In genomic region chr2:169823996-169824372, GRCh38 we compare ENCODE assay signal across 8 cellular contexts. TPM values are rescaled to one million over a fixed set of nuclear protein-coding genes. Genes with fewer than 3 reads are reported as not detected.
DNase-seq lines count a peak whose midpoint lies in the region; ATAC-seq and TF ChIP-seq lines count a peak whose summit lies in the region.

No MANE protein-coding gene starts in this region.

- peak overlapping the region; percentile 63 to 77 for H3K9ac ChIP-seq in duodenal mucosa (ENCODE audit: low read depth in 1 of 2, low read length in 2 of 2)

- H3K27me3 Mint-ChIP-seq in CD4-positive, CD25-positive, alpha-beta regulatory T cell: no peaks in the 10 kb centered on the region
- H3K27me3 Mint-ChIP-seq in nephron progenitor cell (ENCODE audit: low read depth, poor library complexity): peaks cover 2% of the 10 kb centered on the region

- ATAC-seq in CD4-positive, CD25-positive, alpha-beta regulatory T cell (ENCODE audit: low read depth in 2 of 2): no peak

- peaks cover 40 to 70% (median 48%) of the 10 kb centered on the region in 4 donors for H3K4me1 Mint-ChIP-seq in CD4-positive, CD25-positive, alpha-beta regulatory T cell
- peaks cover 37% of the 10 kb centered on the region for H3K4me1 Mint-ChIP-seq in nephron progenitor cell

- no peak for TF ChIP-seq CTCF in nephron progenitor cell (IDR thresholded peaks at IDR 0.05)

- peak overlapping the region; percentile 77 for H3K27ac ChIP-seq in CD4-positive, CD25-positive, alpha-beta regulatory T cell (ENCODE audit: insufficient read depth, low read length, poor library complexity, severe bottlenecking)
- H3K27ac ChIP-seq in duodenal mucosa (ENCODE audit: low read depth, low read length): no peak overlapping the region

- no peaks in the 10 kb centered on the region for H3K9me3 Mint-ChIP-seq in CD4-positive, CD25-positive, alpha-beta regulatory T cell
- no peaks in the 10 kb centered on the region for H3K9me3 Mint-ChIP-seq in nephron progenitor cell

- peaks cover 9% of the 10 kb centered on the region for H3K36me3 Mint-ChIP-seq in CD4-positive, CD25-positive, alpha-beta regulatory T cell
- peaks cover 29% of the 10 kb centered on the region for H3K36me3 Mint-ChIP-seq in nephron progenitor cell (ENCODE audit: low read depth)

- no peaks in the 10 kb centered on the region for H3K9me3 ChIP-seq in CD4-positive, CD25-positive, alpha-beta regulatory T cell (ENCODE audit: control insufficient read depth in 2 of 2, low read length in 2 of 2)
- H3K9me3 ChIP-seq in duodenal mucosa (ENCODE audit: control insufficient read depth in 1 of 2, low read length in 2 of 2): no peaks in the 10 kb centered on the region

- peaks cover 8% of the 10 kb centered on the region for H3K36me3 ChIP-seq in CD4-positive, CD25-positive, alpha-beta regulatory T cell (ENCODE audit: control insufficient read depth, insufficient read depth, low read length)
- peaks cover 0 to 8% of the 10 kb centered on the region in 2 donors for H3K36me3 ChIP-seq in duodenal mucosa (ENCODE audit: control insufficient read depth in 1 of 2, insufficient read depth in 2 of 2, low read length in 2 of 2)

- peak overlapping the region; percentile 90 to 96 (median 92) for H3K4me3 Mint-ChIP-seq in CD4-positive, CD25-positive, alpha-beta regulatory T cell
- peak overlapping the region; percentile 93 for H3K4me3 Mint-ChIP-seq in nephron progenitor cell

- H3K27ac Mint-ChIP-seq in CD4-positive, CD25-positive, alpha-beta regulatory T cell: peak overlapping the region in 2 of 3 donors; percentile 84 to 85
- peak overlapping the region; percentile 10 for H3K27ac Mint-ChIP-seq in nephron progenitor cell

- peaks cover 36% of the 10 kb centered on the region for H3K4me1 ChIP-seq in CD4-positive, CD25-positive, alpha-beta regulatory T cell (ENCODE audit: control insufficient read depth, insufficient read depth, low read length, poor library complexity, severe bottlenecking)
- H3K4me1 ChIP-seq in duodenal mucosa (ENCODE audit: control insufficient read depth in 1 of 2, insufficient read depth in 2 of 2, low read length in 2 of 2): peaks cover 22 to 25% of the 10 kb centered on the region in 2 donors

- H3K4me3 ChIP-seq in CD4-positive, CD25-positive, alpha-beta regulatory T cell (ENCODE audit: low read depth, low read length): peak overlapping the region; percentile 96
- peak overlapping the region; percentile 77 to 89 for H3K4me3 ChIP-seq in duodenal mucosa (ENCODE audit: low read depth in 1 of 2, low read length in 2 of 2)

- DNase-seq in CD4-positive, CD25-positive, alpha-beta regulatory T cell: no peak
- DNase-seq in NAMALWA (ENCODE audit: low spot score) (peak; percentile 45), nephron progenitor cell (no peak), OCI-M1 (lab: John Stamatoyannopoulos, UW) (no peak), cerebellar nuclear complex (lab: John Stamatoyannopoulos, UW) (no peak), KG1 (lab: John Stamatoyannopoulos, UW) (no peak)
- no peak for DNase-seq in activated CD4-positive, alpha-beta T cell treated with anti-CD3 and anti-CD28 coated beads for 4 hours

- no peaks in the 10 kb centered on the region for H3K27me3 ChIP-seq in CD4-positive, CD25-positive, alpha-beta regulatory T cell (ENCODE audit: control insufficient read depth, insufficient read depth, low read length)
- no peaks in the 10 kb centered on the region for H3K27me3 ChIP-seq in duodenal mucosa (ENCODE audit: control insufficient read depth in 1 of 2, insufficient read depth in 2 of 2, low read length in 2 of 2)

RNA-seq across cellular contexts. Expression of gene METTL5, which starts 0.7 kb away (rescaled TPM):
- total RNA-seq in CD4-positive, CD25-positive, alpha-beta regulatory T cell: 26.7 TPM
- 100 to 1,000 TPM; 113 to 142 (median 137) TPM for polyA plus RNA-seq in CD4-positive, CD25-positive, alpha-beta regulatory T cell

RNA-seq across cellular contexts. Expression of gene UBR3, which starts 3.3 kb away (rescaled TPM):
- 45.1 TPM for total RNA-seq in CD4-positive, CD25-positive, alpha-beta regulatory T cell
- 10 to 100 TPM in 1 of 4 donors, 1 to 10 TPM in 3; 8.1 to 10.0 (median 9.2) TPM for polyA plus RNA-seq in CD4-positive, CD25-positive, alpha-beta regulatory T cell

RNA-seq across cellular contexts. Expression of gene SSB, which starts 25.3 kb away (rescaled TPM):
- total RNA-seq in CD4-positive, CD25-positive, alpha-beta regulatory T cell: 82.0 TPM
- polyA plus RNA-seq in CD4-positive, CD25-positive, alpha-beta regulatory T cell: 100 to 1,000 TPM; 106 to 146 (median 127) TPM
